Comparison of ENCODE assay signal across 18 cellular contexts in genomic region chr18:3620146-3621119, GRCh38.
DNase-seq lines count a peak whose midpoint lies in the region; ATAC-seq, FAIRE-seq and TF ChIP-seq lines count a peak whose summit lies in the region.
"Had no signal": no experiment of that assay in that cellular context is flagged by ENCODE, and none has a peak within 500 bp of the region (broad histone marks: within the 10 kb centered on the region; RNA-seq: fewer than 3 reads in every experiment).

No MANE protein-coding gene starts in this region.

- H3K9me3 ChIP-seq in A549 (peaks cover 3% of the 10 kb centered on the region; the same call in 1 of the 3 replicates), hepatocyte (ENCODE audit: low read depth) (no peaks in the 10 kb centered on the region)
- H3K9me3 ChIP-seq: MG63 had no signal

- no peak for TF ChIP-seq RAD21 in A549 (conservative IDR thresholded peaks at IDR 0.05 in 1 of 2, IDR thresholded peaks at IDR 0.05 in 1 of 2)

- H3K4me1 Mint-ChIP-seq in activated CD8-positive, alpha-beta T cell treated with anti-CD3 and anti-CD28 coated beads, Interleukin-2, amount 10 ng/mL, durations not matched to agents 7 days and 5 days (ENCODE audit: low read depth) = peaks cover 32% of the 10 kb centered on the region

- H3K36me3 Mint-ChIP-seq in activated CD8-positive, alpha-beta T cell treated with anti-CD3 and anti-CD28 coated beads, Interleukin-2, amount 10 ng/mL, durations not matched to agents 7 days and 5 days (ENCODE audit: low read depth) = no peaks in the 10 kb centered on the region

- 83% methylated on average over 18 of the region's 18 CpGs for WGBS in A549 (ENCODE audit: missing lambda C conversion rate)
- 87% methylated on average over 18 of the region's 18 CpGs for WGBS in hepatocyte (ENCODE audit: low lambda C conversion rate, missing lambda C conversion rate)

- H3K4me1 ChIP-seq in A549 (peaks cover 63% of the 10 kb centered on the region), hepatocyte (ENCODE audit: insufficient read depth) (peaks cover 33% of the 10 kb centered on the region)

- H3K4me2 ChIP-seq in A549 (no peak overlapping the region), hepatocyte (no peak overlapping the region)

- ATAC-seq in A549 (no peak), HG02981 (IDR thresholded peaks at IDR 0.05; ENCODE audit: unreplicated experiment) (no peak), GM21390 (IDR thresholded peaks at IDR 0.05; ENCODE audit: unreplicated experiment) (no peak)
- ATAC-seq in activated CD8-positive, alpha-beta T cell treated with anti-CD3 and anti-CD28 coated beads, Interleukin-2, amount 10 ng/mL, durations not matched to agents 7 days and 5 days = no peak
- ATAC-seq: PC-3 had no signal

- no peak for TF ChIP-seq EP300 in A549 (IDR thresholded peaks at IDR 0.05)

- no peak overlapping the region for H3K4me3 ChIP-seq in A549
- no peak overlapping the region for H3K4me3 ChIP-seq in hepatocyte
- H3K4me3 ChIP-seq: MG63, SK-N-MC had no signal

- H3K27ac ChIP-seq in A549 (peak overlapping the region; percentile 99 to 100), hepatocyte (peak overlapping the region; percentile 21)
- H3K27ac ChIP-seq: SK-N-MC had no signal

- no peak overlapping the region for H3K4me3 Mint-ChIP-seq in activated CD8-positive, alpha-beta T cell treated with anti-CD3 and anti-CD28 coated beads, Interleukin-2, amount 10 ng/mL, durations not matched to agents 7 days and 5 days
- H3K4me3 Mint-ChIP-seq: CD4-positive, alpha-beta T cell had no signal

- no peaks in the 10 kb centered on the region for H3K9me2 ChIP-seq in hepatocyte (replicated peaks; ENCODE audit: insufficient read depth)

- no peak for TF ChIP-seq POLR2A in A549 (IDR thresholded peaks at IDR 0.05; ENCODE audit: low read length)

- POLR2A ChIA-PET in A549 (lab: Yijun Ruan, JAX) = interaction anchor here (0.8 to 5.4 kb wide), 3 partner anchors 17 to 45 kb away, joined by 3 to 101 read pairs (median 69); no protein-coding TSS in a partner anchor
- POLR2A ChIA-PET in activated CD8-positive, alpha-beta T cell treated with anti-CD3 and anti-CD28 coated beads, Interleukin-2, amount 10 ng/mL, durations not matched to agents 7 days and 5 days (lab: Charles Lee) = interaction anchor here (0.6 to 1.1 kb wide), 2 partner anchors 25 to 45 kb away, joined by 3 to 11 read pairs; no protein-coding TSS in a partner anchor

- no peaks in the 10 kb centered on the region for H3K79me2 ChIP-seq in hepatocyte

- H4K20me1 ChIP-seq in hepatocyte (ENCODE audit: insufficient read depth, poor library complexity, severe bottlenecking) = no peaks in the 10 kb centered on the region

- FAIRE-seq in A549 (lab: Jason Lieb, UNC) = no peak
- peak; percentile 73 for FAIRE-seq in G401.6 (lab: Jason Lieb, UNC)

- no peak overlapping the region for H2AFZ ChIP-seq in hepatocyte

- no peaks in the 10 kb centered on the region for H3K27me3 Mint-ChIP-seq in activated CD8-positive, alpha-beta T cell treated with anti-CD3 and anti-CD28 coated beads, Interleukin-2, amount 10 ng/mL, durations not matched to agents 7 days and 5 days (ENCODE audit: low read depth)
- H3K27me3 Mint-ChIP-seq: CD4-positive, alpha-beta T cell had no signal

- H3K9me3 Mint-ChIP-seq in activated CD8-positive, alpha-beta T cell treated with anti-CD3 and anti-CD28 coated beads, Interleukin-2, amount 10 ng/mL, durations not matched to agents 7 days and 5 days (ENCODE audit: insufficient read depth) = no peaks in the 10 kb centered on the region
- H3K9me3 Mint-ChIP-seq: CD4-positive, alpha-beta T cell had no signal

- no peak for DNase-seq in A549 (ENCODE audit: low read depth in 1 of 2, low spot score in 1 of 2)
- peak; percentile 83 for DNase-seq in SW480 (ENCODE audit: low spot score)
- DNase-seq in hepatocyte (ENCODE audit: low spot score) = peak; percentile 46
- no peak for DNase-seq in UCSD-AML1 (lab: John Stamatoyannopoulos, UW; ENCODE audit: unreplicated experiment)
- DNase-seq in activated CD8-positive, alpha-beta T cell treated with anti-CD3 and anti-CD28 coated beads, Interleukin-2, amount 10 ng/mL, durations not matched to agents 7 days and 5 days = no peak
- DNase-seq: ACHN; CD4-positive, alpha-beta T cell; HCEC 1CT; MG63; NCI-H1092 treated with DMSO at 0.1 percent for 48 hours; NCI-H1694; NCI-H69; NK-92 treated with Interleukin-12 subunit alpha and Interleukin-12 subunit beta, amount 100 ng/mL, for 24 hours; PC-3 had no signal

- CTCF ChIA-PET in A549 (lab: Yijun Ruan, JAX) = interaction anchor here (1.7 to 8.0 kb wide), 2 partner anchors 17 to 45 kb away, joined by 8 to 68 read pairs; no protein-coding TSS in a partner anchor
- CTCF ChIA-PET in activated CD8-positive, alpha-beta T cell treated with anti-CD3 and anti-CD28 coated beads, Interleukin-2, amount 10 ng/mL, durations not matched to agents 7 days and 5 days (lab: Charles Lee) = interaction anchor here (1.9 kb wide), 1 partner anchor 46 kb away, joined by 4 read pairs; no protein-coding TSS in a partner anchor

- no peaks in the 10 kb centered on the region for H3K27me3 ChIP-seq in hepatocyte
- H3K27me3 ChIP-seq: MG63 had no signal

- H3K27ac Mint-ChIP-seq in activated CD8-positive, alpha-beta T cell treated with anti-CD3 and anti-CD28 coated beads, Interleukin-2, amount 10 ng/mL, durations not matched to agents 7 days and 5 days = no peak overlapping the region
- H3K27ac Mint-ChIP-seq: CD4-positive, alpha-beta T cell had no signal

- no peak for TF ChIP-seq CTCF in A549 (IDR thresholded peaks at IDR 0.05)
- TF ChIP-seq CTCF in hepatocyte (IDR thresholded peaks at IDR 0.05; ENCODE audit: poor library complexity) = no peak

- H3K36me3 ChIP-seq in hepatocyte (replicated peaks; ENCODE audit: insufficient read depth, low read depth) = no peaks in the 10 kb centered on the region
- H3K36me3 ChIP-seq: MG63 had no signal

TF ChIP-seq in A549, 52 proteins besides CTCF, POLR2A, EP300 and RAD21:
- no peak for TF ChIP-seq PHF8 (IDR thresholded peaks at IDR 0.05; ENCODE audit: borderline replicate concordance, low read depth)
- peak; percentile 51; the same call in 1 of the 2 replicates for TF ChIP-seq HOXB13 (CRISPR knock-in tag; IDR thresholded peaks at IDR 0.05; ENCODE audit: low read depth)
- no peak for TF ChIP-seq HEYL (CRISPR knock-in tag; IDR thresholded peaks at IDR 0.05)

Comparison
In these comparisons a context has a peak if more than half of its experiments do, and no peak if none do; other contexts are left out.
1. DNase-seq: peak in SW480 (single experiment) and hepatocyte (single experiment); none in A549 (0 of 2), UCSD-AML1 (single experiment) and activated CD8-positive, alpha-beta T cell treated with anti-CD3 and anti-CD28 coated beads, Interleukin-2, amount 10 ng/mL, durations not matched to agents 7 days and 5 days (single experiment).